13 cellular contexts compared by ENCODE assay signal in genomic region chr1:244941121-244941520, GRCh38.
DNase-seq lines count a peak whose midpoint lies in the region; ATAC-seq and TF ChIP-seq lines count a peak whose summit lies in the region.
"Had no signal": no experiment of that assay in that cellular context is flagged by ENCODE, and none has a peak within 500 bp of the region (broad histone marks: within the 10 kb centered on the region; RNA-seq: fewer than 3 reads in every experiment).

No MANE protein-coding gene starts in this region.

- no peaks in the 10 kb centered on the region for H3K36me3 Mint-ChIP-seq in Calu3 (ENCODE audit: insufficient read depth, unreplicated experiment)

- no TSS peak for BruUV-seq in Calu3 (replicated peaks; lab: Mats Ljungman, UMichigan)

- peaks cover 2% of the 10 kb centered on the region for H3K9me3 Mint-ChIP-seq in Calu3 (ENCODE audit: low read depth, unreplicated experiment)
- H3K9me3 Mint-ChIP-seq: activated T-cell treated with anti-CD3 and anti-CD28 coated beads, Interleukin-2, amount 50 U/mL, for 4 hours; stimulated activated naive CD8-positive, alpha-beta T cell treated with anti-CD3 and anti-CD28 coated beads, Interleukin-15, Interleukin-2, amounts not matched to agents 100 ng/mL and 50 ng/mL, for 24 hours had no signal

- H3K4me2 ChIP-seq in osteoblast (ENCODE audit: insufficient read depth, low read length) = no peak overlapping the region

- H4K20me1 ChIP-seq in osteoblast (ENCODE audit: insufficient read depth, low read length) = no peaks in the 10 kb centered on the region

- H3K9me3 ChIP-seq in osteoblast (ENCODE audit: low read depth, low read length) = no peaks in the 10 kb centered on the region
- H3K9me3 ChIP-seq: esophagus squamous epithelium had no signal

- CTCF ChIA-PET in Calu3 (lab: Charles Lee) = interaction anchor here (0.7 to 1.9 kb wide), 2 partner anchors 16 to 768 kb away, joined by 3 to 4 read pairs; no protein-coding TSS in a partner anchor

- DNase-seq in GM13977 (ENCODE audit: low spot score) = peak; percentile 72
- no peak for DNase-seq in left colon
- no peak for DNase-seq in Calu3
- DNase-seq in stimulated activated CD4-positive, alpha-beta T cell treated with anti-CD3 and anti-CD28 coated beads, Interleukin-2, amount 100 ng/mL, for 48 hours = no peak
- no peak for DNase-seq in osteoblast (ENCODE audit: insufficient read length, low spot score, missing footprints)
- DNase-seq: activated T-cell treated with anti-CD3 and anti-CD28 coated beads, Interleukin-2, amount 50 U/mL, for 4 hours; esophagus squamous epithelium; NCI-H187 treated with DMSO at 0.1 percent for 48 hours; stimulated activated CD4-positive, alpha-beta T cell treated with anti-CD3 and anti-CD28 coated beads, Interleukin-12 subunit alpha, Interleukin-12 subunit beta, amount 100 ng/mL, for 4 hours had no signal

- peak; percentile 80 for ATAC-seq in GM19397 (IDR thresholded peaks at IDR 0.05; ENCODE audit: unreplicated experiment)
- peak; percentile 74 for ATAC-seq in HG02840 (IDR thresholded peaks at IDR 0.05; ENCODE audit: low FRiP score, unreplicated experiment)
- ATAC-seq in HG03520 (IDR thresholded peaks at IDR 0.05; ENCODE audit: unreplicated experiment) = peak; percentile 70
- ATAC-seq in left colon = no peak
- ATAC-seq: activated T-cell treated with anti-CD3 and anti-CD28 coated beads, Interleukin-2, amount 50 U/mL, for 4 hours had no signal

- intact Hi-C loops in left colon (cut with DNase I, micrococcal nuclease) (no loop called here), Calu3 (cut with micrococcal nuclease; ENCODE audit: unreplicated experiment) (no loop called here)

- no peak overlapping the region for H3K4me3 ChIP-seq in osteoblast (ENCODE audit: insufficient read depth, low read length)
- H3K4me3 ChIP-seq: esophagus squamous epithelium had no signal

- no peak for TF ChIP-seq CTCF in GM13977 (IDR thresholded peaks at IDR 0.05; ENCODE audit: extremely low read depth, insufficient read depth, missing control alignments)
- TF ChIP-seq CTCF in Calu3 (IDR thresholded peaks at IDR 0.05; ENCODE audit: unreplicated experiment) = no peak
- TF ChIP-seq CTCF in osteoblast (IDR thresholded peaks at IDR 0.05; ENCODE audit: extremely low read depth, low read depth, low read length) = no peak

- no peaks in the 10 kb centered on the region for H3K4me1 ChIP-seq in osteoblast (ENCODE audit: insufficient read depth, low read length)
- H3K4me1 ChIP-seq: esophagus squamous epithelium had no signal

- in situ Hi-C loops in GM13977 (cut with MboI; ENCODE audit: low pct_unique_long_range_greater_than_20kb, low sequenced_read_pairs, unreplicated experiment) = no loop called here

- no peak overlapping the region for H2AFZ ChIP-seq in osteoblast (ENCODE audit: low read length)

- no peaks in the 10 kb centered on the region for H3K36me3 ChIP-seq in osteoblast (ENCODE audit: insufficient read depth, low read length)
- H3K36me3 ChIP-seq: esophagus squamous epithelium had no signal

- no peak overlapping the region for H3K4me3 Mint-ChIP-seq in Calu3 (ENCODE audit: low read depth, unreplicated experiment)
- H3K4me3 Mint-ChIP-seq: activated T-cell treated with anti-CD3 and anti-CD28 coated beads, Interleukin-2, amount 50 U/mL, for 4 hours; stimulated activated naive CD8-positive, alpha-beta T cell treated with anti-CD3 and anti-CD28 coated beads, Interleukin-15, Interleukin-2, amounts not matched to agents 100 ng/mL and 50 ng/mL, for 24 hours had no signal

- H3K4me1 Mint-ChIP-seq in Calu3 (ENCODE audit: low read depth, unreplicated experiment) = no peaks in the 10 kb centered on the region

- H3K27ac ChIP-seq in osteoblast (ENCODE audit: low read depth, low read length) = no peak overlapping the region
- H3K27ac ChIP-seq: esophagus squamous epithelium had no signal

- H3K27me3 ChIP-seq in osteoblast (ENCODE audit: insufficient read depth, low read length) = no peaks in the 10 kb centered on the region
- H3K27me3 ChIP-seq: esophagus squamous epithelium had no signal

- H3K27ac Mint-ChIP-seq in Calu3 (ENCODE audit: unreplicated experiment) = no peak overlapping the region
- H3K27ac Mint-ChIP-seq: stimulated activated naive CD8-positive, alpha-beta T cell treated with anti-CD3 and anti-CD28 coated beads, Interleukin-15, Interleukin-2, amounts not matched to agents 100 ng/mL and 50 ng/mL, for 24 hours had no signal

- no peaks in the 10 kb centered on the region for H3K27me3 Mint-ChIP-seq in Calu3 (ENCODE audit: unreplicated experiment)
- H3K27me3 Mint-ChIP-seq: stimulated activated naive CD8-positive, alpha-beta T cell treated with anti-CD3 and anti-CD28 coated beads, Interleukin-15, Interleukin-2, amounts not matched to agents 100 ng/mL and 50 ng/mL, for 24 hours had no signal

- H3K79me2 ChIP-seq in osteoblast (ENCODE audit: insufficient read depth, low read length) = no peaks in the 10 kb centered on the region
